In the genomic region with DNA sequence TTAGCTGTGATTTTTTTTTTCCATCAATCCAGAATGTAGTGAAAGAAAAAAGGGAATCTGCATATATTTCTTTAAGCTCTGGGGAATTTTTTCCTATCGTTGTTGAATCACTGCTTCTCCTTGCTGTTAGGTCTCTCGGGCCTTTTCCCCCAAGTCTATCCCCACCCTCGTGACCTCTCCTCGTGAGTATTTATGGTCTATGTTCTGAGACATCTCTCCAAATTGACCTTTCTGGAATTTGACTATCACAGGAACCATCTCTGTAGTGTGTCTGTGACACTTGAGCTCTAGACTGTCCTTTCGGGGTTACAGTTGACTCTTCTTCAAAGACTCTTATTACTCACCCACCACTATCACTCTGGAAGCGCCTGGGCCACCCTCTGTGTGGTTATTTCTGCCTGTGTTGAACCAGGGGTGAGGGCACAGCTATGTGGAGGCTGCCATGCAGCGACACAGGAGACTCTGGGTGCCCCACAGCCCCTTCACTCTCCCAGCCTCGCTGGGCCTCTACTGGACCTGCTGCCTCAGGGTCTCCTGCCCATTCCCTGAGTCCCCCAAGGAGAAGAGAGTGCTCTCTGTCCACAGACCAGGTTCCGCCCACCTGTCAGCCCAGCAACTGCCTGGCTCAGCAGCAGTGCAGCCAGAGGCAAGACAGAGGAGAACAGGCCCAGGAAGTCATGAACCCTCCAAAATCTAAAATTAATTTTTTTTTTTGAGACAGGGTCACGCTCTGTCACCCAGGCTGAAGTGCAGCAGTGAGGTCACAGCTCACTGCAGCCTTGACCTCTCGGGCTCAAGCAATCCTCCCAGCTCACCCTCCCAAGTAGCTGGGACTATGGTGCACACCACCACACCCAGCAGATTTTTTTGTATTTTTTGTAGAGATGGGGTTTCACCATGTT, we compare ENCODE assay signal across 13 cellular contexts. TPM values are rescaled to one million over a fixed set of nuclear protein-coding genes. Genes with fewer than 3 reads are reported as not detected.
DNase-seq lines count a peak whose midpoint lies in the region; ATAC-seq, FAIRE-seq and TF ChIP-seq lines count a peak whose summit lies in the region.
"Had no signal": no experiment of that assay in that cellular context is flagged by ENCODE, and none has a peak within 500 bp of the region (broad histone marks: within the 10 kb centered on the region; RNA-seq: fewer than 3 reads in every experiment).

No MANE protein-coding gene starts in this region.

- TF ChIP-seq CTCF in HepG2 (CRISPR knock-in tag; IDR thresholded peaks at IDR 0.05) (no peak), right lobe of liver (IDR thresholded peaks at IDR 0.05) (no peak)

- ATAC-seq in HepG2 (no peak; the same call in 1 of the 3 replicates), right lobe of liver (no peak), HG02588 (IDR thresholded peaks at IDR 0.05; ENCODE audit: unreplicated experiment) (peak; percentile 53), HG03575 (IDR thresholded peaks at IDR 0.05; ENCODE audit: extremely low read depth, insufficient number of reproducible peaks, low FRiP score, unreplicated experiment) (peak; percentile 78)
- ATAC-seq in stimulated activated naive CD8-positive, alpha-beta T cell treated with anti-CD3 and anti-CD28 coated beads, Interleukin-15, amount 100 ng/mL, for 72 hours, result peak; percentile 73
- ATAC-seq: naive thymus-derived CD8-positive, alpha-beta T cell had no signal

- H3K36me3 ChIP-seq in HepG2 (replicated peaks in 1 of 2; ENCODE audit: control insufficient read depth in 1 of 2, insufficient read depth in 2 of 2, low read length in 2 of 2) (peaks cover 1 to 4% of the 10 kb centered on the region in 2 experiments; a peak in 2 of 5 replicates), right lobe of liver (no peaks in the 10 kb centered on the region)

- no peaks in the 10 kb centered on the region for H3K79me2 ChIP-seq in HepG2 (ENCODE audit: insufficient read depth, low read length)

- no peaks in the 10 kb centered on the region for H3K9me3 Mint-ChIP-seq in stimulated activated naive CD8-positive, alpha-beta T cell treated with anti-CD3 and anti-CD28 coated beads, Interleukin-15, amount 100 ng/mL, for 72 hours
- H3K9me3 Mint-ChIP-seq: naive thymus-derived CD8-positive, alpha-beta T cell had no signal

- H4K20me1 ChIP-seq in HepG2 (ENCODE audit: insufficient read depth, low read length), result no peaks in the 10 kb centered on the region

- no peaks in the 10 kb centered on the region for H3K27me3 Mint-ChIP-seq in stimulated activated naive CD8-positive, alpha-beta T cell treated with anti-CD3 and anti-CD28 coated beads, Interleukin-15, amount 100 ng/mL, for 72 hours
- H3K27me3 Mint-ChIP-seq: naive thymus-derived CD8-positive, alpha-beta T cell had no signal

- no peak overlapping the region for H3K27ac ChIP-seq in HepG2 (ENCODE audit: extremely low read length, insufficient read depth, low read length)
- no peak overlapping the region for H3K27ac ChIP-seq in right lobe of liver

- no peak for FAIRE-seq in HepG2 (lab: Jason Lieb, UNC)
- FAIRE-seq: bronchial epithelial cell had no signal

- H3K4me3 Mint-ChIP-seq in stimulated activated naive CD8-positive, alpha-beta T cell treated with anti-CD3 and anti-CD28 coated beads, Interleukin-15, amount 100 ng/mL, for 72 hours, result no peak overlapping the region
- H3K4me3 Mint-ChIP-seq: naive thymus-derived CD8-positive, alpha-beta T cell had no signal

- no TSS peak for BruUV-seq in HepG2 (replicated peaks; lab: Mats Ljungman, UMichigan)

- no peak for TF ChIP-seq RAD21 in HepG2 (CRISPR knock-in tag; IDR thresholded peaks at IDR 0.05)

- in situ Hi-C loops in HepG2 (cut with HindIII; ENCODE audit: extremely low pct_ligation_motif_present, low pct_unique_long_range_greater_than_20kb), result no loop called here

- H3K4me2 ChIP-seq in HepG2 (ENCODE audit: low read depth, low read length), result no peak overlapping the region

- TF ChIP-seq POLR2A in HepG2 (IDR thresholded peaks at IDR 0.05; ENCODE audit: insufficient read depth in 1 of 2, low read depth in 2 of 2, low read length in 2 of 2) (no peak), right lobe of liver (IDR thresholded peaks at IDR 0.05) (no peak)

- H3K27ac Mint-ChIP-seq in stimulated activated naive CD8-positive, alpha-beta T cell treated with anti-CD3 and anti-CD28 coated beads, Interleukin-15, amount 100 ng/mL, for 72 hours, result peak overlapping the region in 1 of 2 donors; percentile 50
- H3K27ac Mint-ChIP-seq: naive thymus-derived CD8-positive, alpha-beta T cell had no signal

- H3K4me1 ChIP-seq in HepG2 (ENCODE audit: insufficient read depth, low read length) (peaks cover 17% of the 10 kb centered on the region), right lobe of liver (peaks cover 0 to 6% (median 0%) of the 10 kb centered on the region in 4 donors)

- no peaks in the 10 kb centered on the region for H3K9me3 ChIP-seq in HepG2 (ENCODE audit: low read length)
- H3K9me3 ChIP-seq in right lobe of liver, result no peaks in the 10 kb centered on the region

- DNase-seq in HepG2 (ENCODE audit: low spot score), result no peak
- DNase-seq in right lobe of liver, result no peak
- DNase-seq in stimulated activated naive CD8-positive, alpha-beta T cell treated with anti-CD3 and anti-CD28 coated beads, Interleukin-15, amount 100 ng/mL, for 72 hours, result no peak
- DNase-seq in kidney glomerular epithelial cell (lab: John Stamatoyannopoulos, UW), result no peak
- DNase-seq in UCSD-AML1 (lab: John Stamatoyannopoulos, UW; ENCODE audit: unreplicated experiment), result no peak
- no peak for DNase-seq in central memory CD4-positive, alpha-beta T cell
- DNase-seq: H7; naive thymus-derived CD8-positive, alpha-beta T cell; NCI-H2227 treated with DMSO at 0.1 percent for 48 hours; stimulated activated CD4-positive, alpha-beta T cell treated with anti-CD3 and anti-CD28 coated beads, Interleukin-15, amount 100 ng/mL, for 24 hours had no signal

- intact Hi-C loops in HepG2 (cut with micrococcal nuclease; ENCODE audit: unreplicated experiment), result loop anchor here (5.0 kb wide), 1 partner anchor 41 kb away; no protein-coding TSS in a partner anchor
- intact Hi-C loops in right lobe of liver (cut with DNase I), result no loop called here

- H3K9ac ChIP-seq in HepG2 (ENCODE audit: insufficient read depth, low read depth, low read length), result no peak overlapping the region

- H3K4me3 ChIP-seq in HepG2 (replicated peaks in 1 of 3; ENCODE audit: insufficient read depth in 1 of 3, low read depth in 2 of 3, low read length in 3 of 3), result no peak overlapping the region
- no peak overlapping the region for H3K4me3 ChIP-seq in right lobe of liver

- CTCF ChIA-PET in HepG2 (lab: Yijun Ruan, JAX; ENCODE audit: low intra/inter-chr PET ratio, low total read pairs), result no interaction called here

- POLR2A ChIA-PET in HepG2 (lab: Yijun Ruan, JAX), result no interaction called here

- H3K27me3 ChIP-seq in HepG2 (ENCODE audit: control insufficient read depth in 1 of 2, insufficient read depth in 2 of 2, low read length in 2 of 2) (no peaks in the 10 kb centered on the region), right lobe of liver (no peaks in the 10 kb centered on the region)

- TF ChIP-seq EP300 in HepG2 (IDR thresholded peaks at IDR 0.05; ENCODE audit: low read depth in 2 of 2, low read length in 2 of 2), result no peak
- no peak for TF ChIP-seq EP300 in HepG2 (CRISPR knock-in tag; IDR thresholded peaks at IDR 0.05; ENCODE audit: borderline replicate concordance)

- WGBS in HepG2 (ENCODE audit: low lambda C conversion rate), result 92% methylated on average over 11 of the region's 11 CpGs
- WGBS in right lobe of liver (ENCODE audit: insufficient coverage, low coverage, low lambda C conversion rate, missing lambda C conversion rate), result 94% methylated on average over 7 of the region's 11 CpGs

- H3K4me1 Mint-ChIP-seq in stimulated activated naive CD8-positive, alpha-beta T cell treated with anti-CD3 and anti-CD28 coated beads, Interleukin-15, amount 100 ng/mL, for 72 hours, result no peaks in the 10 kb centered on the region

- no peak overlapping the region for H2AFZ ChIP-seq in HepG2 (ENCODE audit: low read length)

TF ChIP-seq in HepG2, 621 proteins besides CTCF, POLR2A, EP300 and RAD21 (continues in another document):
- TF ChIP-seq NFKBIZ (CRISPR knock-in tag; IDR thresholded peaks at IDR 0.05), result no peak

RNA-seq across cellular contexts. Expression of a gene that starts 45.7 kb away (rescaled TPM):
- 1.7 and 2.5 TPM in 2 replicates for total RNA-seq in HepG2 (2016; rRNA removed; fragmentation: Illumina TruSeq; extraction: Trizol)
- 0.88 and 1.4 TPM in 2 replicates for total RNA-seq in HepG2 (2016; cell fraction: cytosol; rRNA removed; fragmentation: Illumina TruSeq; extraction: Trizol; ENCODE audit: low read depth)
- total RNA-seq in HepG2 (2016; cell fraction: insoluble cytoplasmic fraction; rRNA removed; fragmentation: Illumina TruSeq; extraction: Trizol), result 1.4 and 2.6 TPM in 2 replicates
- total RNA-seq in HepG2 (2016; cell fraction: membrane; rRNA removed; fragmentation: Illumina TruSeq; extraction: Trizol), result 2.3 TPM in 2 replicates
- 3.7 and 5.0 TPM in 2 replicates for total RNA-seq in HepG2 (2016; cell fraction: nucleus; rRNA removed; fragmentation: Illumina TruSeq; extraction: Trizol)
- polyA plus RNA-seq in HepG2 (2011; rRNA removed), result 24.2 and 50.0 TPM in 2 replicates
- 42.2 and 59.6 TPM in 2 replicates for polyA plus RNA-seq in HepG2 (2011; cell fraction: cytosol; rRNA removed)
- 73.6 and 81.5 TPM in 2 replicates for polyA plus RNA-seq in HepG2 (2011; cell fraction: nucleus; rRNA removed)
- 49.0 and 72.5 TPM in 2 replicates for polyA plus RNA-seq in HepG2 (2012)
- 0.94 and 1.3 TPM in 2 replicates for polyA plus RNA-seq in HepG2 (2016; cell fraction: cytosol; fragmentation: Illumina TruSeq; extraction: Trizol; ENCODE audit: low read depth)
- polyA plus RNA-seq in HepG2 (2016; cell fraction: insoluble cytoplasmic fraction; fragmentation: Illumina TruSeq; extraction: Trizol; ENCODE audit: low read depth), result 2.5 TPM in 2 replicates
- 1.7 and 2.2 TPM in 2 replicates for polyA plus RNA-seq in HepG2 (2016; cell fraction: membrane; fragmentation: Illumina TruSeq; extraction: Trizol; ENCODE audit: low read depth)
- 3.0 and 5.1 TPM in 2 replicates for polyA plus RNA-seq in HepG2 (2016; cell fraction: nucleus; fragmentation: Illumina TruSeq; extraction: Trizol; ENCODE audit: insufficient read depth, low read depth)
- polyA minus RNA-seq in HepG2 (2011; rRNA and poly(A)+ RNA removed; ENCODE audit: low replicate concordance), result 35.1 TPM in 1 of 2 replicates, not detected in the other
- polyA minus RNA-seq in HepG2 (2011; cell fraction: cytosol; rRNA and poly(A)+ RNA removed), result 18.6 and 43.5 TPM in 2 replicates
- 33.3 and 45.4 TPM in 2 replicates for polyA minus RNA-seq in HepG2 (2011; cell fraction: nucleus; rRNA and poly(A)+ RNA removed)
- total RNA-seq in right lobe of liver, result under 1 TPM; 0.15 to 0.87 (median 0.67) TPM

Comparison
In these comparisons a context has a peak if more than half of its experiments do, and no peak if none do; other contexts are left out.
1. ATAC-seq: peak in HG02588 (single experiment), HG03575 (single experiment) and stimulated activated naive CD8-positive, alpha-beta T cell treated with anti-CD3 and anti-CD28 coated beads, Interleukin-15, amount 100 ng/mL, for 72 hours (single experiment); none in HepG2 (single experiment) and right lobe of liver (0 of 4).